ENCODE assay signal across 10 cellular contexts in the genomic region with DNA sequence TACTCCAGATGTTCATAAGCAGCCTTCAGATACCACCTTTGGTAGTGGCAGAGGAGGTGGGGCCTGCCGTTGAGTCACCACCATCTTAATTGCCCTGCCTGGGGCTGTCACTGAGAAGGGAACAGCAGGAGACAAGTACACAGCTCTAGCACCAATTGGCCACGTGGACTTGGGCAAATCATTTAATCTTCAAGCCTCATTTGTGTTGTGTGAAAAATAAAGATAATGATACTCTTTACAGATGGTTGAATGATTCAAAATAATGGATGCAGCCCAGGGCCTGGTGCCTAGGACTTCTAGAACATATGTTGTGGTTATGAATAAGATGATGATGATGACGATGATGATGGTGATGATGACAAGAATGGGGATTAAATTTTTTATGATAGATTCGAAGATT.
"Had no signal": no experiment of that assay in that cellular context is flagged by ENCODE, and none has a peak within 500 bp of the region (broad histone marks: within the 10 kb centered on the region; RNA-seq: fewer than 3 reads in every experiment).

No MANE protein-coding gene starts in this region.

- H3K27me3 ChIP-seq: transverse colon had no signal

- H3K4me3 ChIP-seq: psoas muscle, transverse colon had no signal

- H3K36me3 ChIP-seq: transverse colon had no signal

- H3K9me3 ChIP-seq: psoas muscle, transverse colon had no signal

- ATAC-seq: activated CD4-positive, CD25-positive, alpha-beta regulatory T cell treated with anti-CD3 and anti-CD28 coated beads, Interleukin-2, amount 50 U/mL, for 24 hours; psoas muscle; sciatic nerve; stimulated activated naive CD8-positive, alpha-beta T cell treated with anti-CD3 and anti-CD28 coated beads, Interleukin-15, Interleukin-2, amounts not matched to agents 100 U/mL and 50 U/mL, for 24 hours had no signal

- DNase-seq: activated CD4-positive, alpha-beta T cell treated with anti-CD3 and anti-CD28 coated beads, Interleukin-2, amount 50 U/mL, for 1 hour; activated naive CD4-positive, alpha-beta T cell; anterior cingulate cortex; cortex of kidney; effector CD8-positive, alpha-beta T cell; psoas muscle; stimulated activated naive CD8-positive, alpha-beta T cell treated with anti-CD3 and anti-CD28 coated beads, Interleukin-15, Interleukin-2, amounts not matched to agents 100 U/mL and 50 U/mL, for 24 hours; transverse colon had no signal
